ENCODE assay signal across 8 cellular contexts in genomic region chr19:14089412-14089661, GRCh38. TPM values are rescaled to one million over a fixed set of nuclear protein-coding genes. Genes with fewer than 3 reads are reported as not detected.
DNase-seq lines count a peak whose midpoint lies in the region; FAIRE-seq and TF ChIP-seq lines count a peak whose summit lies in the region.

No MANE protein-coding gene starts in this region.

- H3K4me3 ChIP-seq in fibroblast of mammary gland (ENCODE audit: control insufficient read depth, low read depth, low read length) (peak overlapping the region; percentile 40), skeletal muscle cell (ENCODE audit: low read depth, low read length) (peak overlapping the region; percentile 59)

- no peak for TF ChIP-seq CTCF in fibroblast of mammary gland (conservative IDR thresholded peaks at IDR 0.05; ENCODE audit: control insufficient read depth, insufficient read depth, low read depth, low read length)

- DNase-seq in GM19239 (ENCODE audit: insufficient read length, low spot score) = no peak
- peak; percentile 26 for DNase-seq in RPMI8226
- DNase-seq in fibroblast of mammary gland (ENCODE audit: low read depth) = peak; percentile 35
- no peak for DNase-seq in skeletal muscle cell (ENCODE audit: low read depth)
- DNase-seq in DMS153 treated with DMSO at 0.1 percent for 48 hours (lab: John Stamatoyannopoulos, UW; ENCODE audit: unreplicated experiment) = no peak
- DNase-seq in hippocampal formation (lab: John Stamatoyannopoulos, UW) = no peak
- DNase-seq in posterior cingulate gyrus = no peak
- no peak for DNase-seq in A172 (ENCODE audit: low spot score)

- peak; percentile 78 for FAIRE-seq in GM19239 (lab: Jason Lieb, UNC)

- intact Hi-C loops in posterior cingulate gyrus (cut with DNase I) = no loop called here

RNA-seq across cellular contexts. Expression of gene SAMD1, which starts 1.2 kb away (rescaled TPM):
- 25.2 and 36.0 TPM in 2 replicates for total RNA-seq in A172 (2014; rRNA removed; shearing (Covaris generic))

RNA-seq across cellular contexts. Expression of gene C19orf67, which starts 3.8 kb away (rescaled TPM):
- total RNA-seq in A172 (2014; rRNA removed; shearing (Covaris generic)) = not detected in 2 replicates

RNA-seq across cellular contexts. Expression of gene MISP3, which starts 16.8 kb away (rescaled TPM):
- total RNA-seq in A172 (2014; rRNA removed; shearing (Covaris generic)) = 0.43 and 2.5 TPM in 2 replicates

RNA-seq across cellular contexts. Expression of gene PALM3, which starts 27.5 kb away (rescaled TPM):
- 3.0 and 6.2 TPM in 2 replicates for total RNA-seq in A172 (2014; rRNA removed; shearing (Covaris generic))

RNA-seq across cellular contexts. Expression of gene PRKACA, which starts 28.2 kb away (rescaled TPM):
- total RNA-seq in A172 (2014; rRNA removed; shearing (Covaris generic)) = 43.1 and 72.6 TPM in 2 replicates

Comparison
In these comparisons a context has a peak if more than half of its experiments do, and no peak if none do; other contexts are left out.
1. DNase-seq: peak in RPMI8226 (single experiment) and fibroblast of mammary gland (single experiment); none in GM19239 (single experiment), skeletal muscle cell (single experiment), DMS153 treated with DMSO at 0.1 percent for 48 hours (single experiment), hippocampal formation (0 of 2), posterior cingulate gyrus (0 of 10) and A172 (single experiment).